In the genomic region with DNA sequence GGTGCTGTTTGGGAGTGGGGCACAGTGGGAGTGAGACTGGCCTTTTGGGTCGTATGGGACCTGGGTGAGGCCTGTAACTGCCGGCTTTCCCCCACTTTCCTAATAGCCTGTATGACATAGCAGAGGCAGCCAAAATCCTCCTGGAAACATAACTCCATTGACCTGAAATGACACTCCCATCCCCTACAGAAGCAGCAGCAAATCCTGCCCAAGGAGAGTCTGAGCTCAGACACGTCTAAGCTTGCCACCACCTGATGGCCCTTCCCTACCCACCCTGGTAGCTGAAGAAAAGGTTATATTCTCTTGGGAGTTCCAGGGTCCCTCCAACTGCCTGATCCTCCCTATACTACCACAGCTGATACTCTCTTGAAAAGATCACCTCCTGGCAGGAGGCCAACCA, we compare ENCODE assay signal across 22 cellular contexts.
"Had no signal": no experiment of that assay in that cellular context is flagged by ENCODE, and none has a peak within 500 bp of the region (broad histone marks: within the 10 kb centered on the region; RNA-seq: fewer than 3 reads in every experiment).

No MANE protein-coding gene starts in this region.

- ATAC-seq: activated CD4-positive, alpha-beta T cell treated with anti-CD3 and anti-CD28 coated beads for 36 hours; activated CD4-positive, CD25-positive, alpha-beta regulatory T cell treated with anti-CD3 and anti-CD28 coated beads, Interleukin-2, amount 50 U/mL, for 24 hours; activated CD8-positive, alpha-beta T cell treated with anti-CD3 and anti-CD28 coated beads, Interleukin-2, amount 10 ng/mL, durations not matched to agents 7 days and 5 days; Panc1; WTC11 had no signal

- H3K27ac ChIP-seq: SJCRH30, SK-N-MC had no signal

- DNase-seq: activated CD4-positive, alpha-beta T cell treated with anti-CD3 and anti-CD28 coated beads for 36 hours; activated CD4-positive, alpha-beta T cell treated with anti-CD3 and anti-CD28 coated beads, Interleukin-2, amount 10 ng/mL, durations not matched to agents 7 days and 5 days; activated CD4-positive, alpha-beta T cell treated with anti-CD3 and anti-CD28 coated beads, Interleukin-2, amount 50 U/mL, for 48 hours; activated CD8-positive, alpha-beta T cell treated with anti-CD3 and anti-CD28 coated beads, Interleukin-2, amount 10 ng/mL, durations not matched to agents 7 days and 5 days; activated gamma-delta T cell; activated naive CD4-positive, alpha-beta T cell treated with Interleukin-2 at 50 U/mL for 16 hours; activated naive CD8-positive, alpha-beta T cell treated with anti-CD3 and anti-CD28 coated beads, Interleukin-2, amount 10 ng/mL, durations not matched to agents 7 days and 5 days; activated T-cell treated with anti-CD3 and anti-CD28 coated beads, Interleukin-2, amount 50 U/mL, for 24 hours; amygdala; Karpas-422; KBM-7; NCI-H1436 treated with DMSO at 0.1 percent for 48 hours; NCI-H1694 treated with DMSO at 0.1 percent for 48 hours; NCI-H2029; NCI-H446 treated with DMSO at 0.1 percent for 48 hours; SHP77; SJCRH30 had no signal

- H3K4me3 ChIP-seq: ascending aorta, SJCRH30, SK-N-MC had no signal

- H3K36me3 ChIP-seq: ascending aorta, SJCRH30 had no signal

- H3K27me3 ChIP-seq: ascending aorta, SJCRH30 had no signal

- H3K4me1 ChIP-seq: ascending aorta, SJCRH30 had no signal
